Comparison of ENCODE assay signal across 8 cellular contexts in genomic region chr16:81514041-81514559, GRCh38.
DNase-seq lines count a peak whose midpoint lies in the region; ATAC-seq, FAIRE-seq and TF ChIP-seq lines count a peak whose summit lies in the region.

No MANE protein-coding gene starts in this region.

- no peak overlapping the region for H3K4me3 Mint-ChIP-seq in activated CD4-positive, alpha-beta T cell treated with anti-CD3 and anti-CD28 coated beads, Interleukin-2, amount 10 ng/mL, durations not matched to agents 7 days and 5 days

- peaks cover 6% of the 10 kb centered on the region for H3K36me3 Mint-ChIP-seq in activated CD4-positive, alpha-beta T cell treated with anti-CD3 and anti-CD28 coated beads, Interleukin-2, amount 10 ng/mL, durations not matched to agents 7 days and 5 days (ENCODE audit: low read depth)

- H3K27ac ChIP-seq in HEK293 (ENCODE audit: extremely low read depth, low read depth, low read length), result no peak overlapping the region
- peak overlapping the region; percentile 98 for H3K27ac ChIP-seq in RWPE2 (ENCODE audit: poor library complexity, severe bottlenecking)
- peak overlapping the region; percentile 83 for H3K27ac ChIP-seq in mesodermal cell (ENCODE audit: low read depth, low read length, severe bottlenecking)

- DNase-seq in RWPE2 (ENCODE audit: low spot score) (no peak), putamen (ENCODE audit: low spot score) (no peak), H54 (ENCODE audit: insufficient read length, low spot score) (no peak)
- no peak for DNase-seq in activated CD4-positive, alpha-beta T cell treated with anti-CD3 and anti-CD28 coated beads, Interleukin-2, amount 10 ng/mL, durations not matched to agents 7 days and 5 days

- H3K4me1 ChIP-seq in HEK293 (ENCODE audit: control insufficient read depth, insufficient read depth, low read length) (no peaks in the 10 kb centered on the region), RWPE2 (ENCODE audit: insufficient read depth, poor library complexity, severe bottlenecking) (peaks cover 57% of the 10 kb centered on the region), mesodermal cell (ENCODE audit: control insufficient read depth, insufficient read depth, low read length, poor library complexity, severe bottlenecking) (peaks cover 30% of the 10 kb centered on the region)

- no peak overlapping the region for H3K27ac Mint-ChIP-seq in activated CD4-positive, alpha-beta T cell treated with anti-CD3 and anti-CD28 coated beads, Interleukin-2, amount 10 ng/mL, durations not matched to agents 7 days and 5 days

- no peak for TF ChIP-seq POLR2A in H54 (IDR thresholded peaks at IDR 0.05; ENCODE audit: low read depth, low read length)

- H3K9me3 Mint-ChIP-seq in activated CD4-positive, alpha-beta T cell treated with anti-CD3 and anti-CD28 coated beads, Interleukin-2, amount 10 ng/mL, durations not matched to agents 7 days and 5 days, result no peaks in the 10 kb centered on the region

- FAIRE-seq in H54 (lab: Jason Lieb, UNC), result no peak

- H3K27me3 ChIP-seq in RWPE2 (ENCODE audit: insufficient read depth, poor library complexity, severe bottlenecking), result no peaks in the 10 kb centered on the region

- TF ChIP-seq CTCF in HEK293 (tag by site-specific recombination; IDR thresholded peaks at IDR 0.05) (no peak), RWPE2 (IDR thresholded peaks at IDR 0.05; ENCODE audit: poor library complexity, severe bottlenecking) (no peak)

- peaks cover 11% of the 10 kb centered on the region for H3K4me1 Mint-ChIP-seq in activated CD4-positive, alpha-beta T cell treated with anti-CD3 and anti-CD28 coated beads, Interleukin-2, amount 10 ng/mL, durations not matched to agents 7 days and 5 days

- CTCF ChIA-PET in HEK293 (lab: Yijun Ruan, JAX), result no interaction called here
- CTCF ChIA-PET in activated CD4-positive, alpha-beta T cell treated with anti-CD3 and anti-CD28 coated beads, Interleukin-2, amount 10 ng/mL, durations not matched to agents 7 days and 5 days (lab: Charles Lee), result interaction anchor here (1.2 to 2.1 kb wide), 2 partner anchors 9 to 55 kb away, joined by 3 to 5 read pairs; no protein-coding TSS in a partner anchor

- H3K9me3 ChIP-seq in HEK293 (ENCODE audit: control insufficient read depth, insufficient read depth, low read depth, low read length) (no peaks in the 10 kb centered on the region), RWPE2 (ENCODE audit: severe bottlenecking) (no peaks in the 10 kb centered on the region), mesodermal cell (ENCODE audit: control insufficient read depth, low read length) (peaks cover 11% of the 10 kb centered on the region)

- ATAC-seq in GM18502 (IDR thresholded peaks at IDR 0.05; ENCODE audit: poor library complexity, unreplicated experiment), result peak; percentile 86
- ATAC-seq in RWPE2 (ENCODE audit: low read depth), result no peak
- ATAC-seq in GM18517 (IDR thresholded peaks at IDR 0.05; ENCODE audit: unreplicated experiment), result no peak

- POLR2A ChIA-PET in HEK293 (lab: Yijun Ruan, JAX), result no interaction called here
- POLR2A ChIA-PET in activated CD4-positive, alpha-beta T cell treated with anti-CD3 and anti-CD28 coated beads, Interleukin-2, amount 10 ng/mL, durations not matched to agents 7 days and 5 days (lab: Charles Lee), result no interaction called here

- H3K36me3 ChIP-seq in HEK293 (ENCODE audit: control insufficient read depth in 2 of 2, insufficient read depth in 1 of 2, low read length in 2 of 2) (no peaks in the 10 kb centered on the region), RWPE2 (ENCODE audit: low read depth) (peaks cover 55% of the 10 kb centered on the region), mesodermal cell (ENCODE audit: control insufficient read depth, insufficient read depth, low read length) (peaks cover 42% of the 10 kb centered on the region)

- 90 to 97% methylated on average over 4 of the region's 7 CpGs for WGBS in mesodermal cell (ENCODE audit: insufficient coverage in 2 of 2), 2 experiments

- no peaks in the 10 kb centered on the region for H3K27me3 Mint-ChIP-seq in activated CD4-positive, alpha-beta T cell treated with anti-CD3 and anti-CD28 coated beads, Interleukin-2, amount 10 ng/mL, durations not matched to agents 7 days and 5 days

- no peak overlapping the region for H3K4me3 ChIP-seq in HEK293 (ENCODE audit: low read depth, low read length)
- H3K4me3 ChIP-seq in RWPE2 (ENCODE audit: severe bottlenecking), result no peak overlapping the region
- H3K4me3 ChIP-seq in mesodermal cell (ENCODE audit: extremely low read depth, insufficient read depth, low read length, poor library complexity, severe bottlenecking), result no peak overlapping the region

TF ChIP-seq in HEK293, 187 proteins besides CTCF, POLR2A, EP300 and RAD21:
- TF ChIP-seq KLF1 (tag by site-specific recombination; IDR thresholded peaks at IDR 0.05), result peak; percentile 20; the same call in 1 of the 2 replicates
- peak; percentile 83 for TF ChIP-seq EGR2 (tag by site-specific recombination; IDR thresholded peaks at IDR 0.05; ENCODE audit: low read depth)
- TF ChIP-seq ZNF501 (tag by site-specific recombination; IDR thresholded peaks at IDR 0.05), result no peak
- TF ChIP-seq ZNF776 (tag by site-specific recombination; IDR thresholded peaks at IDR 0.05; ENCODE audit: borderline replicate concordance), result no peak
- TF ChIP-seq ZFHX2 (tag by site-specific recombination; conservative IDR thresholded peaks at IDR 0.05), result peak; percentile 66
